19 cellular contexts compared by ENCODE assay signal in the genomic region with DNA sequence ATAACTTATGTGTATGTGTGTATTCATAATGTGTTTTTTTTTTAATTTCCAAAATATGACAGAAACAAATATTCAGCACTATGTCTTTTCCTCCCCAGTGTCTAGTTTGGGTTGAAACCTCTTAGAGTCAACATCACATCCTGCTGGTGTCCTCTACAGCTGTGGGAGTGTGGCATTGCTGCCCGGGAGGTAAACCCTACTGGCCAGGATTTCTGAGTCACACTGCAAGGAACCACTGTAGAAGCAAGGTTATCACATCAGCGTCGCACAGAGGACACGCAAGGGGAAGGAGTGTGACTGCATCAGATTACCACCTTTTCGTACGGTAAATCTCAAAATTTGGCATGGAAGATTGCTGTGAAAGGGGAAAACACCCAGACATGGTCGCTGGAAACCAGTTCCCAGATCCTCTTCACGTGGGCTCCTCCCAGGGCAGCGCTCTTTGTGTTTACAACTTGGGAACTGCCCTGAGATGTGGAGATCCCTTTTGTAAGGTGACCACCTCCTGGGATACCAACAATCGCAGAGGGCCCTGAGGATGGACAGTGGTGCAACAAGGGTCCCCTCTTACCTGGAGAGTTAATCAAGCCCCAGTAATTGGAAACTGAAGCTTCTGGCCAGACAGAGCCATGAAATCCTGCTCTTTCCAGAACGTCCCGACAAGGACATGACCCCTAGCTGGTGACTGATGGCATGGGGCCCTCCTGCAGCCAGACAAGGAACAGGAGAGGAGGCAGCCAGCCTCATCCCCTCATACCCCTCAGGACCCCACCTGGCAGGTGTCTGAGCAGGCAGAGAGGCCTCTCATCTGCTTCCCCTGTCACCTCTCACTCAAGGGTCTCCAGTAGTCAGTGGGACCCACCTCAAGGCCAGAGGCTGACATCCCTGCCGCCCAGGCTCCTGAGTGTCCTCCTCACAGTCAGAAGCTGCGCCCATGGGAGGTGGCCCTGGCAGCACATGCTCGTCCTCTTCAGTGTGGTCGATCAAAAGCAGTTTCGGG.
"Had no signal": no experiment of that assay in that cellular context is flagged by ENCODE, and none has a peak within 500 bp of the region (broad histone marks: within the 10 kb centered on the region; RNA-seq: fewer than 3 reads in every experiment).

No MANE protein-coding gene starts in this region.

- H3K27ac Mint-ChIP-seq: endodermal cell; naive B cell; nephron; stimulated activated effector memory CD8-positive, alpha-beta T cell treated with anti-CD3 and anti-CD28 coated beads, Interleukin-12 subunit alpha, Interleukin-12 subunit beta, amount 100 ng/mL, for 72 hours had no signal

- H3K4me3 Mint-ChIP-seq: endodermal cell; naive B cell; nephron; stimulated activated effector memory CD8-positive, alpha-beta T cell treated with anti-CD3 and anti-CD28 coated beads, Interleukin-12 subunit alpha, Interleukin-12 subunit beta, amount 100 ng/mL, for 72 hours had no signal

- H3K36me3 Mint-ChIP-seq: stimulated activated effector memory CD8-positive, alpha-beta T cell treated with anti-CD3 and anti-CD28 coated beads, Interleukin-12 subunit alpha, Interleukin-12 subunit beta, amount 100 ng/mL, for 72 hours had no signal

- ATAC-seq: psoas muscle; right lobe of liver; stimulated activated effector memory CD8-positive, alpha-beta T cell treated with anti-CD3 and anti-CD28 coated beads, Interleukin-12 subunit alpha, Interleukin-12 subunit beta, amount 100 ng/mL, for 72 hours; stimulated activated naive CD8-positive, alpha-beta T cell treated with anti-CD3 and anti-CD28 coated beads, Interleukin-15, Interleukin-2, amounts not matched to agents 100 U/mL and 50 U/mL, for 24 hours had no signal

- H3K9me3 Mint-ChIP-seq: endodermal cell had no signal

- H3K4me1 Mint-ChIP-seq: endodermal cell; stimulated activated effector memory CD8-positive, alpha-beta T cell treated with anti-CD3 and anti-CD28 coated beads, Interleukin-12 subunit alpha, Interleukin-12 subunit beta, amount 100 ng/mL, for 72 hours had no signal

- DNase-seq: colonic mucosa; effector CD4-positive, alpha-beta T cell; endodermal cell; erythroblast; foreskin melanocyte; head of caudate nucleus; mesendoderm; naive B cell; occipital lobe; psoas muscle; retina; right lobe of liver; stimulated activated CD4-positive, alpha-beta T cell treated with anti-CD3 and anti-CD28 coated beads, Interleukin-4, amount 100 ng/mL, for 1 hour; stimulated activated CD8-positive, alpha-beta memory T cell treated with anti-CD3 and anti-CD28 coated beads, Interleukin-4, amount 100 ng/mL, for 48 hours; stimulated activated naive CD8-positive, alpha-beta T cell treated with anti-CD3 and anti-CD28 coated beads, Interleukin-15, Interleukin-2, amounts not matched to agents 100 U/mL and 50 U/mL, for 24 hours; tibial artery; upper lobe of left lung had no signal
